In genomic region chr16:720507-720989, GRCh38 we compare ENCODE assay signal across 8 cellular contexts. TPM values are rescaled to one million over a fixed set of nuclear protein-coding genes. Genes with fewer than 3 reads are reported as not detected.
A peak's percentile ranks its signal among the peaks of the same experiment; 100 is the strongest.
DNase-seq lines count a peak whose midpoint lies in the region; ATAC-seq and TF ChIP-seq lines count a peak whose summit lies in the region.

No MANE protein-coding gene starts in this region.

- peak overlapping the region; percentile 78 for H3K4me3 Mint-ChIP-seq in activated naive CD8-positive, alpha-beta T cell treated with anti-CD3 and anti-CD28 coated beads, Interleukin-2, amount 10 ng/mL, durations not matched to agents 7 days and 5 days

- peak; percentile 75 for DNase-seq in NCI-H2196 (lab: John Stamatoyannopoulos, UW; ENCODE audit: unreplicated experiment)
- DNase-seq in NCI-H2196 treated with DMSO at 0.1 percent for 48 hours (lab: John Stamatoyannopoulos, UW; ENCODE audit: unreplicated experiment), result no peak
- DNase-seq in NCI-H1694 treated with DMSO at 0.1 percent for 48 hours (lab: John Stamatoyannopoulos, UW), result peak; percentile 54
- DNase-seq in activated naive CD8-positive, alpha-beta T cell treated with anti-CD3 and anti-CD28 coated beads, Interleukin-2, amount 10 ng/mL, durations not matched to agents 7 days and 5 days, result no peak
- peak; percentile 78 to 82 for DNase-seq in cardiac muscle cell (ENCODE audit: low read depth in 1 of 2, low spot score in 1 of 2)

- peak overlapping the region; percentile 85 for H3K4me3 ChIP-seq in cardiac muscle cell
- peak overlapping the region; percentile 73 for H3K4me3 ChIP-seq in parathyroid adenoma (ENCODE audit: low read depth, low read length)

- H3K27ac ChIP-seq in cardiac muscle cell (peak overlapping the region; percentile 90), parathyroid adenoma (peak overlapping the region; percentile 94)

- no peaks in the 10 kb centered on the region for H3K9me3 Mint-ChIP-seq in activated naive CD8-positive, alpha-beta T cell treated with anti-CD3 and anti-CD28 coated beads, Interleukin-2, amount 10 ng/mL, durations not matched to agents 7 days and 5 days

- H3K36me3 ChIP-seq in cardiac muscle cell (no peaks in the 10 kb centered on the region), parathyroid adenoma (ENCODE audit: control insufficient read depth, insufficient read depth, low read length) (no peaks in the 10 kb centered on the region)

- H3K27me3 ChIP-seq in cardiac muscle cell, result no peaks in the 10 kb centered on the region
- H3K27me3 ChIP-seq in parathyroid adenoma (ENCODE audit: control insufficient read depth, insufficient read depth, low read length), result no peaks in the 10 kb centered on the region

- H3K4me1 ChIP-seq in cardiac muscle cell (ENCODE audit: low read depth), result peaks cover 21% of the 10 kb centered on the region
- peaks cover 17% of the 10 kb centered on the region for H3K4me1 ChIP-seq in parathyroid adenoma

- peaks cover 2% of the 10 kb centered on the region for H3K79me2 ChIP-seq in parathyroid adenoma

- peak overlapping the region; percentile 56 for H3K27ac Mint-ChIP-seq in activated naive CD8-positive, alpha-beta T cell treated with anti-CD3 and anti-CD28 coated beads, Interleukin-2, amount 10 ng/mL, durations not matched to agents 7 days and 5 days

- peak overlapping the region; percentile 63 for H3K9ac ChIP-seq in parathyroid adenoma

- H3K4me2 ChIP-seq in parathyroid adenoma (ENCODE audit: low read length), result peak overlapping the region; percentile 97

- POLR2A ChIA-PET in activated naive CD8-positive, alpha-beta T cell treated with anti-CD3 and anti-CD28 coated beads, Interleukin-2, amount 10 ng/mL, durations not matched to agents 7 days and 5 days (lab: Charles Lee), result interaction anchor here (0.6 to 4.2 kb wide), 9 partner anchors 9 to 53 kb away, joined by 3 to 11 read pairs (median 4); partner anchors contain the start of genes CIAO3, RHOT2, STUB1 and WDR24

- TF ChIP-seq CTCF in cardiac muscle cell (IDR thresholded peaks at IDR 0.05; ENCODE audit: low read depth, low read length), result peak; percentile 24
- TF ChIP-seq CTCF in parathyroid adenoma (IDR thresholded peaks at IDR 0.05), result no peak

- ATAC-seq in GM21825 (IDR thresholded peaks at IDR 0.05; ENCODE audit: unreplicated experiment) (peak; percentile 23), GM18519 (IDR thresholded peaks at IDR 0.05; ENCODE audit: low FRiP score, unreplicated experiment) (no peak)
- ATAC-seq in activated naive CD8-positive, alpha-beta T cell treated with anti-CD3 and anti-CD28 coated beads, Interleukin-2, amount 10 ng/mL, durations not matched to agents 7 days and 5 days (ENCODE audit: low read depth), result peak; percentile 13

- peaks cover 5% of the 10 kb centered on the region for H3K4me1 Mint-ChIP-seq in activated naive CD8-positive, alpha-beta T cell treated with anti-CD3 and anti-CD28 coated beads, Interleukin-2, amount 10 ng/mL, durations not matched to agents 7 days and 5 days

- H3K36me3 Mint-ChIP-seq in activated naive CD8-positive, alpha-beta T cell treated with anti-CD3 and anti-CD28 coated beads, Interleukin-2, amount 10 ng/mL, durations not matched to agents 7 days and 5 days, result no peaks in the 10 kb centered on the region

- peaks cover 7% of the 10 kb centered on the region for H3K27me3 Mint-ChIP-seq in activated naive CD8-positive, alpha-beta T cell treated with anti-CD3 and anti-CD28 coated beads, Interleukin-2, amount 10 ng/mL, durations not matched to agents 7 days and 5 days

- H3K9me3 ChIP-seq in cardiac muscle cell (ENCODE audit: low read depth), result no peaks in the 10 kb centered on the region
- no peaks in the 10 kb centered on the region for H3K9me3 ChIP-seq in parathyroid adenoma (ENCODE audit: control insufficient read depth, low read length)

- H2AFZ ChIP-seq in parathyroid adenoma, result peak overlapping the region; percentile 97

RNA-seq across cellular contexts. Expression of gene ANTKMT, which starts 0.4 kb away (rescaled TPM):
- total RNA-seq in activated naive CD8-positive, alpha-beta T cell treated with anti-CD3 and anti-CD28 coated beads, Interleukin-2, amount 10 ng/mL, durations not matched to agents 7 days and 5 days, result 10 to 100 TPM; 21.6 to 23.2 TPM
- 55.1 and 62.5 TPM in 2 replicates for total RNA-seq in cardiac muscle cell
- polyA plus RNA-seq in cardiac muscle cell, result 72.4 and 82.6 TPM in 2 replicates

RNA-seq across cellular contexts. Expression of gene METRN, which starts 5.6 kb away (rescaled TPM):
- 10 to 100 TPM; 10.0 to 12.4 TPM for total RNA-seq in activated naive CD8-positive, alpha-beta T cell treated with anti-CD3 and anti-CD28 coated beads, Interleukin-2, amount 10 ng/mL, durations not matched to agents 7 days and 5 days
- total RNA-seq in cardiac muscle cell, result 93.9 and 186 TPM in 2 replicates
- polyA plus RNA-seq in cardiac muscle cell, result 299 and 330 TPM in 2 replicates

RNA-seq across cellular contexts. Expression of gene CCDC78, which starts 5.7 kb away (rescaled TPM):
- 1 to 10 TPM; 5.8 to 6.1 TPM for total RNA-seq in activated naive CD8-positive, alpha-beta T cell treated with anti-CD3 and anti-CD28 coated beads, Interleukin-2, amount 10 ng/mL, durations not matched to agents 7 days and 5 days
- 9.7 and 16.5 TPM in 2 replicates for total RNA-seq in cardiac muscle cell
- polyA plus RNA-seq in cardiac muscle cell, result 3.6 and 4.2 TPM in 2 replicates

RNA-seq across cellular contexts. Expression of gene HAGHL, which starts 6.4 kb away (rescaled TPM):
- 10 to 100 TPM; 25.8 to 34.2 TPM for total RNA-seq in activated naive CD8-positive, alpha-beta T cell treated with anti-CD3 and anti-CD28 coated beads, Interleukin-2, amount 10 ng/mL, durations not matched to agents 7 days and 5 days
- 31.6 and 47.5 TPM in 2 replicates for total RNA-seq in cardiac muscle cell
- polyA plus RNA-seq in cardiac muscle cell, result 27.7 and 37.0 TPM in 2 replicates

RNA-seq across cellular contexts. Expression of gene FBXL16, which starts 14.9 kb away (rescaled TPM):
- 10 to 100 TPM; 15.9 to 21.8 TPM for total RNA-seq in activated naive CD8-positive, alpha-beta T cell treated with anti-CD3 and anti-CD28 coated beads, Interleukin-2, amount 10 ng/mL, durations not matched to agents 7 days and 5 days
- 0.12 and 0.74 TPM in 2 replicates for total RNA-seq in cardiac muscle cell
- 0.59 and 1.4 TPM in 2 replicates for polyA plus RNA-seq in cardiac muscle cell

Comparison
In these comparisons a context has a peak if more than half of its experiments do, and no peak if none do; other contexts are left out.
1. DNase-seq: peak in NCI-H2196 (single experiment), NCI-H1694 treated with DMSO at 0.1 percent for 48 hours (single experiment) and cardiac muscle cell (2 of 2); none in NCI-H2196 treated with DMSO at 0.1 percent for 48 hours (single experiment) and activated naive CD8-positive, alpha-beta T cell treated with anti-CD3 and anti-CD28 coated beads, Interleukin-2, amount 10 ng/mL, durations not matched to agents 7 days and 5 days (single experiment).